ENCODE assay signal across 9 cellular contexts in genomic region chr11:64850979-64851567, GRCh38. TPM values are rescaled to one million over a fixed set of nuclear protein-coding genes. Genes with fewer than 3 reads are reported as not detected.
DNase-seq lines count a peak whose midpoint lies in the region; ATAC-seq, FAIRE-seq and TF ChIP-seq lines count a peak whose summit lies in the region.
"Had no signal": no experiment of that assay in that cellular context is flagged by ENCODE, and none has a peak within 500 bp of the region (broad histone marks: within the 10 kb centered on the region; RNA-seq: fewer than 3 reads in every experiment).

No MANE protein-coding gene starts in this region.

- no peaks in the 10 kb centered on the region for H3K27me3 ChIP-seq in psoas muscle (ENCODE audit: insufficient read depth in 3 of 3, low read length in 2 of 3)

- peak overlapping the region; percentile 81 to 92 for H3K27ac Mint-ChIP-seq in activated naive CD4-positive, alpha-beta T cell treated with anti-CD3 and anti-CD28 coated beads, Interleukin-2, amount 50 U/mL, for 72 hours

- peaks cover 2 to 18% of the 10 kb centered on the region in 2 donors for H3K36me3 ChIP-seq in psoas muscle (ENCODE audit: insufficient read depth in 1 of 2, low read depth in 1 of 2)

- peak; percentile 93 for DNase-seq in GM12892 (ENCODE audit: insufficient read length)
- DNase-seq in activated naive CD4-positive, alpha-beta T cell treated with anti-CD3 and anti-CD28 coated beads, Interleukin-2, amount 50 U/mL, for 72 hours (ENCODE audit: low spot score in 2 of 2) = peak in 1 of 2 donors; percentile 88
- DNase-seq in psoas muscle = no peak
- DNase-seq in left lobe of liver (ENCODE audit: low spot score) = no peak
- DNase-seq in SIG-M5 (lab: John Stamatoyannopoulos, UW) = no peak
- DNase-seq in NCI-H446 (lab: John Stamatoyannopoulos, UW) = no peak

- no peaks in the 10 kb centered on the region for H3K9me3 ChIP-seq in psoas muscle

- peak; percentile 59 for ATAC-seq in GM21423 (IDR thresholded peaks at IDR 0.05; ENCODE audit: unreplicated experiment)
- ATAC-seq in HG03565 (IDR thresholded peaks at IDR 0.05; ENCODE audit: unreplicated experiment) = peak; percentile 68
- ATAC-seq in activated naive CD4-positive, alpha-beta T cell treated with anti-CD3 and anti-CD28 coated beads, Interleukin-2, amount 50 U/mL, for 72 hours = peak; percentile 57 to 79
- no peak for ATAC-seq in psoas muscle
- no peak for ATAC-seq in left lobe of liver

- no peak overlapping the region for H3K4me3 ChIP-seq in psoas muscle

- peak; percentile 99 for FAIRE-seq in GM12892 (lab: Jason Lieb, UNC)
- FAIRE-seq: TTC549 had no signal

- intact Hi-C loops in psoas muscle (cut with DNase I) = no loop called here

- 60 to 65% (median 63%) methylated on average over 13 of the region's 13 CpGs for WGBS in psoas muscle, 3 donors

- peak overlapping the region; percentile 98 for H3K27ac ChIP-seq in psoas muscle

- peaks cover 80% of the 10 kb centered on the region for H3K4me1 ChIP-seq in psoas muscle

- TF ChIP-seq CTCF in psoas muscle (IDR thresholded peaks at IDR 0.05) = no peak

- H3K9me3 Mint-ChIP-seq in activated naive CD4-positive, alpha-beta T cell treated with anti-CD3 and anti-CD28 coated beads, Interleukin-2, amount 50 U/mL, for 72 hours = no peaks in the 10 kb centered on the region

- peaks cover 26 to 29% of the 10 kb centered on the region in 2 donors for H3K36me3 Mint-ChIP-seq in activated naive CD4-positive, alpha-beta T cell treated with anti-CD3 and anti-CD28 coated beads, Interleukin-2, amount 50 U/mL, for 72 hours

- peak; percentile 62 for TF ChIP-seq POLR2A in GM12892 (IDR thresholded peaks at IDR 0.05; ENCODE audit: low read depth, low read length)

RNA-seq across cellular contexts. Expression of gene CDC42BPG, which starts 6.6 kb away (rescaled TPM):
- 0.15 TPM for polyA plus RNA-seq in GM12892 (2012; ENCODE audit: missing spikeins)
- under 1 TPM; 0.61 to 0.76 TPM for total RNA-seq in activated naive CD4-positive, alpha-beta T cell treated with anti-CD3 and anti-CD28 coated beads, Interleukin-2, amount 50 U/mL, for 72 hours
- total RNA-seq in psoas muscle (1 to 10 TPM in 1 of 4 donors, under 1 TPM in 2, not detected in 1; 0.05 to 2.2 (median 0.08) TPM), left lobe of liver (1.2 TPM)
- under 1 TPM; 0.04 to 0.06 (median 0.05) TPM for polyA plus RNA-seq in psoas muscle

RNA-seq across cellular contexts. Expression of gene EHD1, which starts 27.3 kb away (rescaled TPM):
- 76.6 TPM for polyA plus RNA-seq in GM12892 (2012; ENCODE audit: missing spikeins)
- 100 to 1,000 TPM in 1 of 2 donors, 10 to 100 TPM in 1; 93.1 to 123 TPM for total RNA-seq in activated naive CD4-positive, alpha-beta T cell treated with anti-CD3 and anti-CD28 coated beads, Interleukin-2, amount 50 U/mL, for 72 hours
- 10 to 100 TPM; 34.7 to 71.0 (median 61.1) TPM for total RNA-seq in psoas muscle
- 100 to 1,000 TPM in 1 of 3 donors, 10 to 100 TPM in 2; 23.5 to 174 (median 30.9) TPM for polyA plus RNA-seq in psoas muscle
- 29.9 TPM for total RNA-seq in left lobe of liver

RNA-seq across cellular contexts. Expression of gene MEN1, which starts 40.7 kb away (rescaled TPM):
- polyA plus RNA-seq in GM12892 (2012; ENCODE audit: missing spikeins) = 9.5 TPM
- 10 to 100 TPM in 1 of 2 donors, 1 to 10 TPM in 1; 9.7 to 35.1 TPM for total RNA-seq in activated naive CD4-positive, alpha-beta T cell treated with anti-CD3 and anti-CD28 coated beads, Interleukin-2, amount 50 U/mL, for 72 hours
- total RNA-seq in psoas muscle (10 to 100 TPM in 2 of 4 donors, 1 to 10 TPM in 2; 7.2 to 13.5 (median 10.3) TPM), left lobe of liver (24.0 TPM)
- polyA plus RNA-seq in psoas muscle = 10 to 100 TPM in 2 of 3 donors, 1 to 10 TPM in 1; 8.7 to 21.2 (median 12.9) TPM

RNA-seq across cellular contexts. Expression of gene MAP4K2, which starts 48.1 kb away (rescaled TPM):
- polyA plus RNA-seq in GM12892 (2012; ENCODE audit: missing spikeins) = 27.8 TPM
- 10 to 100 TPM; 67.7 to 83.2 TPM for total RNA-seq in activated naive CD4-positive, alpha-beta T cell treated with anti-CD3 and anti-CD28 coated beads, Interleukin-2, amount 50 U/mL, for 72 hours
- total RNA-seq in psoas muscle (1 to 10 TPM; 3.0 to 6.7 (median 4.0) TPM), left lobe of liver (6.6 TPM)
- polyA plus RNA-seq in psoas muscle = 1 to 10 TPM; 4.5 to 6.1 (median 5.6) TPM

Comparison
In these comparisons a context has a peak if more than half of its experiments do, and no peak if none do; other contexts are left out.
1. ATAC-seq: peak in GM21423 (single experiment), HG03565 (single experiment) and activated naive CD4-positive, alpha-beta T cell treated with anti-CD3 and anti-CD28 coated beads, Interleukin-2, amount 50 U/mL, for 72 hours (2 of 2); none in psoas muscle (0 of 4) and left lobe of liver (single experiment).